In the genomic region with DNA sequence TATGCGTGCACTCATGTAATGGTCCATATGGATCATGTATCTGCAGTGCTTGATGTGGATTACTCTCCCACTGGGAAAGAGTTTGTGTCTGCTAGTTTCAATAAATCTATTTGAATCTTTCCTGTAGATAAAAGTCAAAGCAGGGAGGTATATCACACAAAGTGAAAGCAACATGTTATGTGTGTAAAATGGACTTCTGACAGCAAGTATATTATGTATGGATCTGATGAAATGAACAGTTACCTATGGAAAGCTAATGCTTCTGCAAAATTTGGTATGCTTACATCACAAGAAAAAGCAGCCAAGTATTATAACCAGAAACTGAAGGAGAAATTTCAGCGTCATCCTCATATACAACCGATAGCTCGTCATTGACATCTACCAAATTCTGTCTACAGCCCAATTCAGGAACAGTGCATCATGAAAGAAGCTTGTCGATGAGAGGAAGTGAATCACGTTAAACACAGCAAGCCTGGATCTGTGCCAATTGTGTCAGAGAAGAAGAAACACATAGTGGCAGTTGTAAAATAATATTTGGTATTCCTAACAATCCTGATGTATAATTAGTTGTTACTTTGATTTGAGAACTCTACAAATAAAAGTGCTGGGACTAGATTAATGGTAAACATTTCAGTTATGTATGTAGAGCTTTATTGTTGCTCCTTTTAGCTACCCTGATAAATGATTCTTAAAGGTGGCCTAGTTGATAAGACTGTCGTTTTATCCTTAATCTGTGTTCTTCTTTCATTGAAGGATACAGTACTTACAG, we compare ENCODE assay signal across 9 cellular contexts.
A peak's percentile ranks its signal among the peaks of the same experiment; 100 is the strongest.
DNase-seq lines count a peak whose midpoint lies in the region; ATAC-seq lines count a peak whose summit lies in the region.
"Had no signal": no experiment of that assay in that cellular context is flagged by ENCODE, and none has a peak within 500 bp of the region (broad histone marks: within the 10 kb centered on the region; RNA-seq: fewer than 3 reads in every experiment).

No MANE protein-coding gene starts in this region.

- no peaks in the 10 kb centered on the region for H3K36me3 Mint-ChIP-seq in stimulated activated effector memory CD8-positive, alpha-beta T cell treated with anti-CD3 and anti-CD28 coated beads, Interleukin-12 subunit alpha, Interleukin-12 subunit beta, amount 100 ng/mL, for 72 hours

- no peaks in the 10 kb centered on the region for H3K9me3 Mint-ChIP-seq in stimulated activated effector memory CD8-positive, alpha-beta T cell treated with anti-CD3 and anti-CD28 coated beads, Interleukin-12 subunit alpha, Interleukin-12 subunit beta, amount 100 ng/mL, for 72 hours
- H3K9me3 Mint-ChIP-seq: dendritic cell treated with granulocyte-macrophage colony-stimulating factor and Interleukin-4, amounts not matched to agents 40 ng/mL and 50 ng/mL, for 4 days had no signal

- H3K4me1 Mint-ChIP-seq in stimulated activated effector memory CD8-positive, alpha-beta T cell treated with anti-CD3 and anti-CD28 coated beads, Interleukin-12 subunit alpha, Interleukin-12 subunit beta, amount 100 ng/mL, for 72 hours, result peaks cover 6% of the 10 kb centered on the region

- H3K27ac Mint-ChIP-seq in stimulated activated effector memory CD8-positive, alpha-beta T cell treated with anti-CD3 and anti-CD28 coated beads, Interleukin-12 subunit alpha, Interleukin-12 subunit beta, amount 100 ng/mL, for 72 hours, result no peak overlapping the region

- ATAC-seq in stimulated activated effector memory CD8-positive, alpha-beta T cell treated with anti-CD3 and anti-CD28 coated beads, Interleukin-12 subunit alpha, Interleukin-12 subunit beta, amount 100 ng/mL, for 72 hours, result peak; percentile 84
- ATAC-seq in GM19023 (IDR thresholded peaks at IDR 0.05; ENCODE audit: unreplicated experiment), result no peak

- peak; percentile 9 for DNase-seq in NCI-H510A treated with DMSO at 0.1 percent for 48 hours (lab: John Stamatoyannopoulos, UW)
- DNase-seq in NCI-H510A (lab: John Stamatoyannopoulos, UW), result no peak
- peak; percentile 53 for DNase-seq in SW480 (ENCODE audit: low spot score)
- peak; percentile 40 for DNase-seq in central memory CD4-positive, alpha-beta T cell
- DNase-seq in stimulated activated effector memory CD8-positive, alpha-beta T cell treated with anti-CD3 and anti-CD28 coated beads, Interleukin-12 subunit alpha, Interleukin-12 subunit beta, amount 100 ng/mL, for 72 hours (ENCODE audit: low spot score in 2 of 2), result no peak
- DNase-seq in NCI-H1930 (lab: John Stamatoyannopoulos, UW), result no peak
- DNase-seq in Ammon's horn (ENCODE audit: low spot score), result no peak

- no peak overlapping the region for H3K4me3 Mint-ChIP-seq in stimulated activated effector memory CD8-positive, alpha-beta T cell treated with anti-CD3 and anti-CD28 coated beads, Interleukin-12 subunit alpha, Interleukin-12 subunit beta, amount 100 ng/mL, for 72 hours
- H3K4me3 Mint-ChIP-seq: dendritic cell treated with granulocyte-macrophage colony-stimulating factor and Interleukin-4, amounts not matched to agents 40 ng/mL and 50 ng/mL, for 4 days had no signal

Comparison
In these comparisons a context has a peak if more than half of its experiments do, and no peak if none do; other contexts are left out.
1. DNase-seq: peak in NCI-H510A treated with DMSO at 0.1 percent for 48 hours (single experiment), SW480 (single experiment) and central memory CD4-positive, alpha-beta T cell (single experiment); none in NCI-H510A (single experiment), stimulated activated effector memory CD8-positive, alpha-beta T cell treated with anti-CD3 and anti-CD28 coated beads, Interleukin-12 subunit alpha, Interleukin-12 subunit beta, amount 100 ng/mL, for 72 hours (0 of 2), NCI-H1930 (0 of 2) and Ammon's horn (single experiment).